Comparison of ENCODE assay signal across 1 cellular context in the genomic region with DNA sequence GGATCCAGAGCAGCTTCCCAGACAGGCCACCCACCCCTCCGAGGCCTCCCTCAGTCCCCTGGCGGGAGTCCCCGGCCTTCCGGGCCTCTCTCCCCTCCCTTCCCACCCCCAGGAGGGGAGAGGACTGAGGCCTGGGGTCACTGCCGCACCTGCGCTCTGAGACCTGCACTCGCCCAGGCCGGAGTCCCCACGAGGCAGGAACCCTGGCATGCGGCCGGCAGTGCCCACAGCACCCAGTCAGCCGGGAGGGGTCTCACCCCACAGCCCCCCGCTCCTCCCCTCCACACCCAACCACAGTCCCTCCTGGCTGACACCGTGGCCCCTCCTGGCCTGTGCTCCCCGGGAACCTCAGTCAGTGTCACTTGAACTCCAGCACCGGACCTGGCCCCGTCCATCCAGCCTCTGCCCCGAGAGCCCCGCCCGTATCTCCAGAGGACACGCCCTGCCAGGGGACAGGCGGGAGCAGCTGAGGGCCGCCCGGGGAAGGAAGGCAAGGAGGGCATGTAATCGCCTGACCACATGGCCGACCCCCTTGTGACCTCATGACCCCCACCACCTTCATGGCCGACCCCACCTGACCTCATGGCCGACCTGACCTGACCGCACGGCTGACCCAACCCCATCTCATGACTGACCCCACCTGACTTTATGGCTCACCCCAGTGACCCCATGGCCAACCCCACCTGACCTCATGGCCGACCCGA.
TF ChIP-seq lines count a peak whose summit lies in the region.

No MANE protein-coding gene starts in this region.

TF ChIP-seq in H1, 55 proteins besides CTCF, POLR2A, EP300 and RAD21 (continued from another document):
- TF ChIP-seq CHD7 (IDR thresholded peaks at IDR 0.05; ENCODE audit: insufficient replicate concordance, low read length), result no peak
- no peak for TF ChIP-seq ATF3 (IDR thresholded peaks at IDR 0.05; ENCODE audit: insufficient read depth, low read depth, low read length)
- no peak for TF ChIP-seq USF2 (IDR thresholded peaks at IDR 0.05; ENCODE audit: low read length)
- no peak for TF ChIP-seq SIX5 (IDR thresholded peaks at IDR 0.05; ENCODE audit: low read depth, low read length)
- TF ChIP-seq, protein P1, sequence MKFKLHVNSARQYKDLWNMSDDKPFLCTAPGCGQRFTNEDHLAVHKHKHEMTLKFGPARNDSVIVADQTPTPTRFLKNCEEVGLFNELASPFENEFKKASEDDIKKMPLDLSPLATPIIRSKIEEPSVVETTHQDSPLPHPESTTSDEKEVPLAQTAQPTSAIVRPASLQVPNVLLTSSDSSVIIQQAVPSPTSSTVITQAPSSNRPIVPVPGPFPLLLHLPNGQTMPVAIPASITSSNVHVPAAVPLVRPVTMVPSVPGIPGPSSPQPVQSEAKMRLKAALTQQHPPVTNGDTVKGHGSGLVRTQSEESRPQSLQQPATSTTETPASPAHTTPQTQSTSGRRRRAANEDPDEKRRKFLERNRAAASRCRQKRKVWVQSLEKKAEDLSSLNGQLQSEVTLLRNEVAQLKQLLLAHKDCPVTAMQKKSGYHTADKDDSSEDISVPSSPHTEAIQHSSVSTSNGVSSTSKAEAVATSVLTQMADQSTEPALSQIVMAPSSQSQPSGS (IDR thresholded peaks at IDR 0.05; ENCODE audit: low read length), result no peak
- TF ChIP-seq BRCA1 (IDR thresholded peaks at IDR 0.05; ENCODE audit: low read depth, low read length), result no peak
- no peak for TF ChIP-seq SP4 (IDR thresholded peaks at IDR 0.05; ENCODE audit: low read length)
- TF ChIP-seq SP2 (IDR thresholded peaks at IDR 0.05; ENCODE audit: low read length), result no peak
- TF ChIP-seq KDM5A (IDR thresholded peaks at IDR 0.05; ENCODE audit: low read length), result no peak
- no peak for TF ChIP-seq SIN3A (conservative IDR thresholded peaks at IDR 0.05 in 1 of 2, IDR thresholded peaks at IDR 0.05 in 1 of 2; ENCODE audit: low read depth in 1 of 2, low read length in 2 of 2)
- TF ChIP-seq JUND (IDR thresholded peaks at IDR 0.05; ENCODE audit: low read length), result no peak
